ENCODE assay signal across 9 cellular contexts in the genomic region with DNA sequence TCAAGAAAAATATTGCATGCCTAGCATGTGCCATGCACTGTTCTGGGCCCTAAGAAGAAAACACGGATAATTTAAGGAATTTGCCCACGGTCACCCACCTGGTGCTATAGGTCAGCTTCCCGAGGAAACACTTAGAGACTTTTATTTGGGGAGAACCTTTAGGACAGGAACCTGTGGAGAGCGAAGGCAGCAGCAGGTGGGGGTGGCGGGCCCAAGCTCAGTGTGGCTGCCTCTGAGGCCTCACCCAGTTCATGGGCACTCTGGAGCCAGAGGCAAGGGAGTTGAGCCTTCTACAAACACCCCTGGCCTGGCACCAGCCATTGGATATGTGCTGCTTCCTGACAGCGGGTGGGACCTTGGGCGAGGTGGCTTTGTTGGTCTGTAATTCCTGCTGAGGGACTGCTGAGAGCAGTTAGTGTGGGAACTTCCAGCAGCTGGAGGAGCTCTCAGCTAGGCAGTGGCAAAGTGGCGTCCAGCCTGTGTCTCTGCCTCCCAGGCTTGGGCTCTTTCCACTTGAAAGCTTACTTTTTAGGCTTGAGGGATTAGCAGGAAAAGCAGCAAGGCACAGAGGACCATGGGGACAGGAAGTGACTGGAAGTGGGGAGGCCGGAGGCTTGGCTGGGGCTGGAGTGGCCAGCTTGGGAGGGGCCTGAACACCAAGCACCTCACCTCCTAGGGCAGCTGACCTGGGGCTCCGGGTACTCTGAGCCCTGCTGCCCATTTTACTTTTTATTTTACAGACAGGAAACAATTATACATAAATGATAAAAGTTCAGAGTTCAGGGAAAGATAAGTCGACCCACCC. TPM values are rescaled to one million over a fixed set of nuclear protein-coding genes. Genes with fewer than 3 reads are reported as not detected.
DNase-seq lines count a peak whose midpoint lies in the region; ATAC-seq, FAIRE-seq and TF ChIP-seq lines count a peak whose summit lies in the region.
"Had no signal": no experiment of that assay in that cellular context is flagged by ENCODE, and none has a peak within 500 bp of the region (broad histone marks: within the 10 kb centered on the region; RNA-seq: fewer than 3 reads in every experiment).

No MANE protein-coding gene starts in this region.

- BruUV-seq in HepG2 (replicated peaks; lab: Mats Ljungman, UMichigan) = no TSS peak

- WGBS in HepG2 (ENCODE audit: low lambda C conversion rate) = 94% methylated on average over 9 of the region's 11 CpGs
- 73% methylated on average over 11 of the region's 11 CpGs for WGBS in smooth muscle cell (ENCODE audit: low lambda C conversion rate)

- H3K27ac ChIP-seq in HepG2 (ENCODE audit: extremely low read length, insufficient read depth, low read length) (peak overlapping the region; percentile 27), smooth muscle cell (ENCODE audit: low read depth) (peak overlapping the region; percentile 76), kidney (ENCODE audit: low read depth in 2 of 2, low read length in 2 of 2) (peak overlapping the region in 1 of 2 donors; percentile 9)

- intact Hi-C loops in HepG2 (cut with micrococcal nuclease; ENCODE audit: unreplicated experiment) = no loop called here
- intact Hi-C loops in kidney (cut with DNase I) = no loop called here

- FAIRE-seq in HepG2 (lab: Jason Lieb, UNC) = no peak
- FAIRE-seq in kidney (lab: Jason Lieb, UNC) = no peak
- FAIRE-seq: A204.1 had no signal

- H3K27ac Mint-ChIP-seq in activated naive CD8-positive, alpha-beta T cell treated with anti-CD3 and anti-CD28 coated beads, Interleukin-2, amount 10 ng/mL, durations not matched to agents 7 days and 5 days = peak overlapping the region; percentile 5

- H3K27me3 ChIP-seq in HepG2 (ENCODE audit: control insufficient read depth in 1 of 2, insufficient read depth in 2 of 2, low read length in 2 of 2) (no peaks in the 10 kb centered on the region), smooth muscle cell (ENCODE audit: low read depth) (no peaks in the 10 kb centered on the region)

- peaks cover 27% of the 10 kb centered on the region for H3K36me3 Mint-ChIP-seq in activated naive CD8-positive, alpha-beta T cell treated with anti-CD3 and anti-CD28 coated beads, Interleukin-2, amount 10 ng/mL, durations not matched to agents 7 days and 5 days

- H3K4me3 Mint-ChIP-seq in activated naive CD8-positive, alpha-beta T cell treated with anti-CD3 and anti-CD28 coated beads, Interleukin-2, amount 10 ng/mL, durations not matched to agents 7 days and 5 days = no peak overlapping the region

- no peak overlapping the region for H3K4me2 ChIP-seq in HepG2 (ENCODE audit: low read depth, low read length)
- H3K4me2 ChIP-seq in smooth muscle cell = peak overlapping the region; percentile 43

- H2AFZ ChIP-seq in HepG2 (ENCODE audit: low read length) (no peak overlapping the region), smooth muscle cell (ENCODE audit: low read depth) (no peak overlapping the region)

- peaks cover 2% of the 10 kb centered on the region for H3K4me1 Mint-ChIP-seq in activated naive CD8-positive, alpha-beta T cell treated with anti-CD3 and anti-CD28 coated beads, Interleukin-2, amount 10 ng/mL, durations not matched to agents 7 days and 5 days

- H3K4me3 ChIP-seq in HepG2 (replicated peaks in 1 of 3; ENCODE audit: insufficient read depth in 1 of 3, low read depth in 2 of 3, low read length in 3 of 3) (no peak overlapping the region), smooth muscle cell (no peak overlapping the region), kidney (ENCODE audit: low read length in 2 of 2) (no peak overlapping the region)

- H3K9ac ChIP-seq in HepG2 (ENCODE audit: insufficient read depth, low read depth, low read length) (no peak overlapping the region), smooth muscle cell (ENCODE audit: low read depth) (no peak overlapping the region), kidney (ENCODE audit: low read length in 2 of 2) (no peak overlapping the region)

- peaks cover 13% of the 10 kb centered on the region for H3F3A ChIP-seq in smooth muscle cell (ENCODE audit: low read depth)

- in situ Hi-C loops in HepG2 (cut with HindIII; ENCODE audit: extremely low pct_ligation_motif_present, low pct_unique_long_range_greater_than_20kb) = no loop called here

- no peaks in the 10 kb centered on the region for H3K27me3 Mint-ChIP-seq in activated naive CD8-positive, alpha-beta T cell treated with anti-CD3 and anti-CD28 coated beads, Interleukin-2, amount 10 ng/mL, durations not matched to agents 7 days and 5 days

- CTCF ChIA-PET in HepG2 (lab: Yijun Ruan, JAX; ENCODE audit: low intra/inter-chr PET ratio, low total read pairs) = no interaction called here

- H3K9me3 Mint-ChIP-seq in activated naive CD8-positive, alpha-beta T cell treated with anti-CD3 and anti-CD28 coated beads, Interleukin-2, amount 10 ng/mL, durations not matched to agents 7 days and 5 days = no peaks in the 10 kb centered on the region

- H3K4me1 ChIP-seq in HepG2 (ENCODE audit: insufficient read depth, low read length) (peaks cover 27% of the 10 kb centered on the region), smooth muscle cell (ENCODE audit: low read depth) (no peaks in the 10 kb centered on the region), kidney (ENCODE audit: control insufficient read depth in 1 of 2, insufficient read depth in 1 of 2, low read depth in 1 of 2, low read length in 2 of 2) (peaks cover 5 to 7% of the 10 kb centered on the region in 2 donors)

- TF ChIP-seq CTCF in HepG2 (CRISPR knock-in tag; IDR thresholded peaks at IDR 0.05) (no peak), smooth muscle cell (IDR thresholded peaks at IDR 0.05; ENCODE audit: borderline replicate concordance, insufficient read depth, poor library complexity, severe bottlenecking) (no peak), kidney (IDR thresholded peaks at IDR 0.05; ENCODE audit: borderline replicate concordance, extremely low read depth, insufficient read depth) (no peak)

- H3K79me2 ChIP-seq in HepG2 (ENCODE audit: insufficient read depth, low read length) = no peaks in the 10 kb centered on the region
- H3K79me2 ChIP-seq in smooth muscle cell (ENCODE audit: low read depth) = no peaks in the 10 kb centered on the region

- TF ChIP-seq EP300 in HepG2 (IDR thresholded peaks at IDR 0.05; ENCODE audit: low read depth in 2 of 2, low read length in 2 of 2) (no peak), HepG2 (CRISPR knock-in tag; IDR thresholded peaks at IDR 0.05; ENCODE audit: borderline replicate concordance) (no peak)

- no peak for TF ChIP-seq RAD21 in HepG2 (CRISPR knock-in tag; IDR thresholded peaks at IDR 0.05)

- no peak for TF ChIP-seq POLR2A in HepG2 (IDR thresholded peaks at IDR 0.05; ENCODE audit: insufficient read depth in 1 of 2, low read depth in 2 of 2, low read length in 2 of 2)

- H3K36me3 ChIP-seq in HepG2 (replicated peaks in 1 of 2; ENCODE audit: control insufficient read depth in 1 of 2, insufficient read depth in 2 of 2, low read length in 2 of 2) (peaks cover 35 to 68% of the 10 kb centered on the region in 2 experiments), smooth muscle cell (ENCODE audit: low read depth) (no peaks in the 10 kb centered on the region), kidney (ENCODE audit: control insufficient read depth in 1 of 2, insufficient read depth in 2 of 2, low read length in 2 of 2) (peaks cover 32 to 48% of the 10 kb centered on the region in 2 donors)

- H4K20me1 ChIP-seq in HepG2 (ENCODE audit: insufficient read depth, low read length) (no peaks in the 10 kb centered on the region), smooth muscle cell (ENCODE audit: low read depth) (no peaks in the 10 kb centered on the region)

- H3K9me3 ChIP-seq in HepG2 (ENCODE audit: low read length) = no peaks in the 10 kb centered on the region
- no peaks in the 10 kb centered on the region for H3K9me3 ChIP-seq in smooth muscle cell (replicated peaks; ENCODE audit: low read depth)
- no peaks in the 10 kb centered on the region for H3K9me3 ChIP-seq in kidney (ENCODE audit: control insufficient read depth in 1 of 2, low read length in 2 of 2)

- POLR2A ChIA-PET in activated naive CD8-positive, alpha-beta T cell treated with anti-CD3 and anti-CD28 coated beads, Interleukin-2, amount 10 ng/mL, durations not matched to agents 7 days and 5 days (lab: Charles Lee) = no interaction called here
- POLR2A ChIA-PET in HepG2 (lab: Yijun Ruan, JAX) = interaction anchor here (0.9 to 1.5 kb wide), 4 partner anchors 15 to 104 kb away, joined by 3 to 6 read pairs (median 3); partner anchors contain the start of genes CYB5RL and MRPL37

- ATAC-seq in activated naive CD8-positive, alpha-beta T cell treated with anti-CD3 and anti-CD28 coated beads, Interleukin-2, amount 10 ng/mL, durations not matched to agents 7 days and 5 days (ENCODE audit: low read depth) = no peak
- ATAC-seq in HepG2 = no peak
- no peak for ATAC-seq in activated CD4-positive, CD25-positive, alpha-beta regulatory T cell treated with anti-CD3 and anti-CD28 coated beads, Interleukin-2, amount 50 U/mL, for 24 hours
- ATAC-seq in HG03571 (IDR thresholded peaks at IDR 0.05; ENCODE audit: unreplicated experiment) = no peak

- DNase-seq in NCI-H2081 (lab: John Stamatoyannopoulos, UW) (peak; percentile 25 to 49), NCI-H2081 treated with DMSO at 0.1 percent for 48 hours (lab: John Stamatoyannopoulos, UW) (no peak), HepG2 (ENCODE audit: low spot score) (no peak), smooth muscle cell (lab: John Stamatoyannopoulos, UW; ENCODE audit: unreplicated experiment) (no peak), kidney (no peak)
- no peak for DNase-seq in activated naive CD8-positive, alpha-beta T cell treated with anti-CD3 and anti-CD28 coated beads, Interleukin-2, amount 10 ng/mL, durations not matched to agents 7 days and 5 days

RNA-seq across cellular contexts. Expression of gene MRPL37, which starts 19.1 kb away (rescaled TPM):
- 10 to 100 TPM; 71.8 to 81.6 TPM for total RNA-seq in activated naive CD8-positive, alpha-beta T cell treated with anti-CD3 and anti-CD28 coated beads, Interleukin-2, amount 10 ng/mL, durations not matched to agents 7 days and 5 days
- total RNA-seq in HepG2 (2016; rRNA removed; fragmentation: Illumina TruSeq; extraction: Trizol) = 127 and 143 TPM in 2 replicates
- 107 and 109 TPM in 2 replicates for total RNA-seq in HepG2 (2016; cell fraction: cytosol; rRNA removed; fragmentation: Illumina TruSeq; extraction: Trizol; ENCODE audit: low read depth)
- total RNA-seq in HepG2 (2016; cell fraction: insoluble cytoplasmic fraction; rRNA removed; fragmentation: Illumina TruSeq; extraction: Trizol) = 123 and 145 TPM in 2 replicates
- total RNA-seq in HepG2 (2016; cell fraction: membrane; rRNA removed; fragmentation: Illumina TruSeq; extraction: Trizol) = 128 and 139 TPM in 2 replicates
- total RNA-seq in HepG2 (2016; cell fraction: nucleus; rRNA removed; fragmentation: Illumina TruSeq; extraction: Trizol) = 50.3 and 58.7 TPM in 2 replicates
- 26.5 and 31.7 TPM in 2 replicates for polyA plus RNA-seq in HepG2 (2011; rRNA removed)
- polyA plus RNA-seq in HepG2 (2011; cell fraction: cytosol; rRNA removed) = 31.8 and 37.2 TPM in 2 replicates
- polyA plus RNA-seq in HepG2 (2011; cell fraction: nucleus; rRNA removed) = 15.6 and 18.1 TPM in 2 replicates
- 81.3 and 106 TPM in 2 replicates for polyA plus RNA-seq in HepG2 (2012)
- polyA plus RNA-seq in HepG2 (2016; cell fraction: cytosol; fragmentation: Illumina TruSeq; extraction: Trizol; ENCODE audit: low read depth) = 175 and 183 TPM in 2 replicates
- polyA plus RNA-seq in HepG2 (2016; cell fraction: insoluble cytoplasmic fraction; fragmentation: Illumina TruSeq; extraction: Trizol; ENCODE audit: low read depth) = 248 and 256 TPM in 2 replicates
- polyA plus RNA-seq in HepG2 (2016; cell fraction: membrane; fragmentation: Illumina TruSeq; extraction: Trizol; ENCODE audit: low read depth) = 177 and 183 TPM in 2 replicates
- polyA plus RNA-seq in HepG2 (2016; cell fraction: nucleus; fragmentation: Illumina TruSeq; extraction: Trizol; ENCODE audit: insufficient read depth, low read depth) = 106 TPM in 2 replicates
- 34.6 and 75.1 TPM in 2 replicates for polyA minus RNA-seq in HepG2 (2011; rRNA and poly(A)+ RNA removed; ENCODE audit: low replicate concordance)
- polyA minus RNA-seq in HepG2 (2011; cell fraction: cytosol; rRNA and poly(A)+ RNA removed) = 16.6 and 17.3 TPM in 2 replicates
- 12.8 and 13.4 TPM in 2 replicates for polyA minus RNA-seq in HepG2 (2011; cell fraction: nucleus; rRNA and poly(A)+ RNA removed)
- 70.9 and 85.5 TPM in 2 replicates for total RNA-seq in smooth muscle cell
- 96.4 and 100.0 TPM in 2 replicates for polyA plus RNA-seq in smooth muscle cell
- total RNA-seq in kidney = 47.4 TPM
- 114 TPM for polyA plus RNA-seq in kidney (ENCODE audit: insufficient read depth, low read depth, low replicate concordance)

RNA-seq across cellular contexts. Expression of gene CYB5RL, which starts 19.3 kb away (rescaled TPM):
- 10 to 100 TPM; 11.6 to 13.3 TPM for total RNA-seq in activated naive CD8-positive, alpha-beta T cell treated with anti-CD3 and anti-CD28 coated beads, Interleukin-2, amount 10 ng/mL, durations not matched to agents 7 days and 5 days
- 4.1 and 5.0 TPM in 2 replicates for total RNA-seq in HepG2 (2016; rRNA removed; fragmentation: Illumina TruSeq; extraction: Trizol)
- total RNA-seq in HepG2 (2016; cell fraction: cytosol; rRNA removed; fragmentation: Illumina TruSeq; extraction: Trizol; ENCODE audit: low read depth) = 4.4 and 6.3 TPM in 2 replicates
- 4.6 and 4.8 TPM in 2 replicates for total RNA-seq in HepG2 (2016; cell fraction: insoluble cytoplasmic fraction; rRNA removed; fragmentation: Illumina TruSeq; extraction: Trizol)
- total RNA-seq in HepG2 (2016; cell fraction: membrane; rRNA removed; fragmentation: Illumina TruSeq; extraction: Trizol) = 4.8 and 6.3 TPM in 2 replicates
- 2.2 and 3.2 TPM in 2 replicates for total RNA-seq in HepG2 (2016; cell fraction: nucleus; rRNA removed; fragmentation: Illumina TruSeq; extraction: Trizol)
- 3.7 and 3.9 TPM in 2 replicates for polyA plus RNA-seq in HepG2 (2011; rRNA removed)
- polyA plus RNA-seq in HepG2 (2011; cell fraction: cytosol; rRNA removed) = 3.2 TPM in 2 replicates
- 6.4 and 7.3 TPM in 2 replicates for polyA plus RNA-seq in HepG2 (2011; cell fraction: nucleus; rRNA removed)
- 2.2 and 2.6 TPM in 2 replicates for polyA plus RNA-seq in HepG2 (2012)
- polyA plus RNA-seq in HepG2 (2016; cell fraction: cytosol; fragmentation: Illumina TruSeq; extraction: Trizol; ENCODE audit: low read depth) = 5.6 and 6.5 TPM in 2 replicates
- polyA plus RNA-seq in HepG2 (2016; cell fraction: insoluble cytoplasmic fraction; fragmentation: Illumina TruSeq; extraction: Trizol; ENCODE audit: low read depth) = 2.7 and 2.9 TPM in 2 replicates
- 3.5 and 4.4 TPM in 2 replicates for polyA plus RNA-seq in HepG2 (2016; cell fraction: membrane; fragmentation: Illumina TruSeq; extraction: Trizol; ENCODE audit: low read depth)
- polyA plus RNA-seq in HepG2 (2016; cell fraction: nucleus; fragmentation: Illumina TruSeq; extraction: Trizol; ENCODE audit: insufficient read depth, low read depth) = 4.5 and 5.3 TPM in 2 replicates
- polyA minus RNA-seq in HepG2 (2011; rRNA and poly(A)+ RNA removed; ENCODE audit: low replicate concordance) = 5.6 and 19.2 TPM in 2 replicates
- polyA minus RNA-seq in HepG2 (2011; cell fraction: cytosol; rRNA and poly(A)+ RNA removed) = 0.79 and 1.4 TPM in 2 replicates
- polyA minus RNA-seq in HepG2 (2011; cell fraction: nucleus; rRNA and poly(A)+ RNA removed) = 3.5 and 6.2 TPM in 2 replicates
- 1.3 and 1.5 TPM in 2 replicates for total RNA-seq in smooth muscle cell
- polyA plus RNA-seq in smooth muscle cell = 3.2 and 3.8 TPM in 2 replicates
- 8.1 TPM for total RNA-seq in kidney
- 3.9 TPM for polyA plus RNA-seq in kidney (ENCODE audit: insufficient read depth, low read depth, low replicate concordance)

Comparison
In these comparisons a context has a peak if more than half of its experiments do, and no peak if none do; other contexts are left out.
1. DNase-seq: peak in NCI-H2081 (2 of 2); none in NCI-H2081 treated with DMSO at 0.1 percent for 48 hours (single experiment), activated naive CD8-positive, alpha-beta T cell treated with anti-CD3 and anti-CD28 coated beads, Interleukin-2, amount 10 ng/mL, durations not matched to agents 7 days and 5 days (single experiment), HepG2 (single experiment), smooth muscle cell (single experiment) and kidney (single experiment).